In the genomic region with DNA sequence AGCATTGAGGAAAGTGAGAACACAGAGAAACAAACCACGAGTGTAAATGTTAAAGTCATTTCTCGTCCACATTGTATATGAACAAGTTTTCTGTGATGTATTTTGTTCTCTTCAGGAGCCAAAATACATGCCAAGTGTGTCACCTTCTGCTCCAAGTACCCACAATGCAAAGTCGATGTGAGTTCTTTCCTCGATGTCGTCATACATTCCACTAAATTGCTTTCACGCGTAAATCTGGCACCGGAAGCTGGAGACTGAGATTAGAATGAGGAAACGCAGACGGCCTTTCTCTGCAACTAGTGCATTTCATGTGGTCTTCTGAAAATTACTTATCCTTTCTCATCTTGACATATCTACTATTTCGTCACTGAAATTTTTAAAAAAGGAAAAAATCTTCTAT, we compare ENCODE assay signal across 25 cellular contexts.
"Had no signal": no experiment of that assay in that cellular context is flagged by ENCODE, and none has a peak within 500 bp of the region (broad histone marks: within the 10 kb centered on the region; RNA-seq: fewer than 3 reads in every experiment).

No MANE protein-coding gene starts in this region.

- H3K9me3 Mint-ChIP-seq: memory B cell; natural killer cell treated with Interleukin-12 subunit alpha and Interleukin-12 subunit beta and Interleukin-15 and Interleukin-18, amount 100 ng/mL, for 72 hours; neural crest cell; stimulated activated naive CD8-positive, alpha-beta T cell treated with anti-CD3 and anti-CD28 coated beads, Interleukin-15, amount 100 ng/mL, for 72 hours; type B pancreatic cell had no signal

- H3K36me3 ChIP-seq: esophagus muscularis mucosa, gastroesophageal sphincter, heart left ventricle, suprapubic skin had no signal

- H3K4me3 ChIP-seq: coronary artery, esophagus muscularis mucosa, gastroesophageal sphincter, heart left ventricle, lung, psoas muscle, smooth muscle cell, suprapubic skin had no signal

- H3K36me3 Mint-ChIP-seq: memory B cell; naive B cell; natural killer cell treated with Interleukin-12 subunit alpha and Interleukin-12 subunit beta and Interleukin-15 and Interleukin-18, amount 100 ng/mL, for 72 hours; type B pancreatic cell had no signal

- DNase-seq: dermis blood vessel endothelial cell; effector memory CD4-positive, alpha-beta T cell; foreskin keratinocyte; heart left ventricle; hippocampal formation; left colon; naive B cell; psoas muscle; stimulated activated CD4-positive, alpha-beta T cell treated with anti-CD3 and anti-CD28 coated beads, Interleukin-12 subunit alpha, Interleukin-12 subunit beta, amount 100 ng/mL, for 4 hours; stimulated activated CD4-positive, alpha-beta T cell treated with anti-CD3 and anti-CD28 coated beads, Interleukin-1b, Interleukin-23, amount 100 ng/mL, for 48 hours; stimulated activated CD4-positive, alpha-beta T cell treated with anti-CD3 and anti-CD28 coated beads, Interleukin-4, amount 100 ng/mL, for 1 hour; stimulated activated CD8-positive, alpha-beta memory T cell treated with anti-CD3 and anti-CD28 coated beads, Interleukin-4, amount 100 ng/mL, for 48 hours; stimulated activated naive CD4-positive, alpha-beta T cell; stimulated activated naive CD8-positive, alpha-beta T cell treated with anti-CD3 and anti-CD28 coated beads, Interleukin-15, amount 100 ng/mL, for 72 hours had no signal

- H3K4me3 Mint-ChIP-seq: memory B cell; naive B cell; natural killer cell treated with Interleukin-12 subunit alpha and Interleukin-12 subunit beta and Interleukin-15 and Interleukin-18, amount 100 ng/mL, for 72 hours; neural crest cell; stimulated activated naive CD8-positive, alpha-beta T cell treated with anti-CD3 and anti-CD28 coated beads, Interleukin-15, amount 100 ng/mL, for 72 hours; type B pancreatic cell had no signal

- H3K27ac ChIP-seq: coronary artery, esophagus muscularis mucosa, foreskin keratinocyte, gastroesophageal sphincter, heart left ventricle, psoas muscle, suprapubic skin had no signal

- H3K4me1 Mint-ChIP-seq: memory B cell; naive B cell; neural crest cell; stimulated activated naive CD8-positive, alpha-beta T cell treated with anti-CD3 and anti-CD28 coated beads, Interleukin-15, amount 100 ng/mL, for 72 hours had no signal

- H3K27ac Mint-ChIP-seq: memory B cell; naive B cell; natural killer cell treated with Interleukin-12 subunit alpha and Interleukin-12 subunit beta and Interleukin-15 and Interleukin-18, amount 100 ng/mL, for 72 hours; stimulated activated naive CD8-positive, alpha-beta T cell treated with anti-CD3 and anti-CD28 coated beads, Interleukin-15, amount 100 ng/mL, for 72 hours; type B pancreatic cell had no signal

- ATAC-seq: foreskin keratinocyte; gastroesophageal sphincter; left colon; natural killer cell treated with Interleukin-12 subunit alpha and Interleukin-12 subunit beta and Interleukin-15 and Interleukin-18, amount 100 ng/mL, for 72 hours; psoas muscle; sciatic nerve; stimulated activated naive CD8-positive, alpha-beta T cell treated with anti-CD3 and anti-CD28 coated beads, Interleukin-15, amount 100 ng/mL, for 72 hours had no signal

- H3K4me1 ChIP-seq: esophagus muscularis mucosa, foreskin keratinocyte, gastroesophageal sphincter, psoas muscle, suprapubic skin had no signal

- H3K9me3 ChIP-seq: esophagus muscularis mucosa, gastroesophageal sphincter, heart left ventricle, psoas muscle, suprapubic skin had no signal

- H3K27me3 ChIP-seq: foreskin keratinocyte had no signal
